15 cellular contexts compared by ENCODE assay signal in the genomic region with DNA sequence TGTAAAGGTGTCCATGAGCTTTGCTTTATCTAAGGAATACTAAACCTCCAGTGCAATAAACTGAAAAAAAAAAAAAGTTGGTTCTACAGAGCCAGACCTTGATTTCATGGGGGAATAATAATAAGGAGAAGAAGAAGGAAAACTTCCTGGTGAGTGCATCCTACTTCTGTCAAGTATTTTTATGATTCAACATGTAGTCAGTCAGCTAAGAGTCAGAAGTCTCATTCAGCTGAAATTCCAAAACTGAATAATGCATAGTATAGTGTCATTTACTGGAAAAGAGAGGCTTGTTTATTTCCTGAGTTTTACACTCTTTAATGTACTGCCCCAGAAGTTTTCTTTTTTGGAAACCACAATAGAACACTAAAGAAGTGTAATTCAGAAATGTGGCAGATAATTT.
DNase-seq lines count a peak whose midpoint lies in the region; ATAC-seq and TF ChIP-seq lines count a peak whose summit lies in the region.
"Had no signal": no experiment of that assay in that cellular context is flagged by ENCODE, and none has a peak within 500 bp of the region (broad histone marks: within the 10 kb centered on the region; RNA-seq: fewer than 3 reads in every experiment).

No MANE protein-coding gene starts in this region.

- H3K36me3 ChIP-seq in ES-I3 (ENCODE audit: insufficient read depth, low read length) (no peaks in the 10 kb centered on the region), psoas muscle (ENCODE audit: insufficient read depth in 1 of 2, low read depth in 1 of 2) (no peaks in the 10 kb centered on the region)
- H3K36me3 ChIP-seq: cardiac muscle cell had no signal

- peaks cover 13% of the 10 kb centered on the region; the same call in 1 of the 2 replicates for H3K4me1 ChIP-seq in ES-I3 (ENCODE audit: insufficient read depth, low read length)
- H3K4me1 ChIP-seq in psoas muscle, result no peaks in the 10 kb centered on the region

- H3K9ac ChIP-seq in ES-I3 (ENCODE audit: low read depth, low read length), result peak overlapping the region; percentile 20; the same call in 1 of the 2 replicates

- H3K4me3 ChIP-seq in epithelial cell of proximal tubule (ENCODE audit: low read depth, low read length) (no peak overlapping the region), skeletal muscle cell (ENCODE audit: low read depth, low read length) (no peak overlapping the region), psoas muscle (no peak overlapping the region)
- H3K4me3 ChIP-seq: cardiac muscle cell had no signal

- intact Hi-C loops in psoas muscle (cut with DNase I), result no loop called here

- no peaks in the 10 kb centered on the region for H3K9me3 ChIP-seq in ES-I3 (ENCODE audit: control insufficient read depth, insufficient read depth, low read length)
- H3K9me3 ChIP-seq in psoas muscle, result no peaks in the 10 kb centered on the region

- no peaks in the 10 kb centered on the region for H3K27me3 ChIP-seq in psoas muscle (ENCODE audit: insufficient read depth in 3 of 3, low read length in 2 of 3)

- ATAC-seq in HG03378 (IDR thresholded peaks at IDR 0.05; ENCODE audit: unreplicated experiment), result no peak
- no peak for ATAC-seq in psoas muscle
- no peak for ATAC-seq in HG02870 (IDR thresholded peaks at IDR 0.05; ENCODE audit: unreplicated experiment)
- ATAC-seq: Right ventricle myocardium inferior had no signal

- TF ChIP-seq CTCF in epithelial cell of proximal tubule (conservative IDR thresholded peaks at IDR 0.05; ENCODE audit: low read depth, low read length) (no peak), psoas muscle (IDR thresholded peaks at IDR 0.05) (no peak)

- H3K27ac ChIP-seq in psoas muscle, result no peak overlapping the region
- H3K27ac ChIP-seq: cardiac muscle cell had no signal

- DNase-seq in RPMI7951 (ENCODE audit: low read depth), result peak; percentile 39
- DNase-seq in epithelial cell of proximal tubule (ENCODE audit: low read depth), result peak; percentile 15
- peak; percentile 25 for DNase-seq in skeletal muscle cell (ENCODE audit: low read depth)
- no peak for DNase-seq in psoas muscle
- DNase-seq in KG1 (lab: John Stamatoyannopoulos, UW), result no peak
- DNase-seq: activated CD4-positive, alpha-beta memory T cell treated with anti-CD3 and anti-CD28 coated beads, Interleukin-2, amount 10 ng/mL, durations not matched to agents 7 days and 5 days; activated effector memory CD4-positive, alpha-beta T cell treated with Interleukin-2 at 50 U/mL for 16 hours; NCI-H146; NCI-H446 treated with DMSO at 0.1 percent for 48 hours; nucleus accumbens had no signal

Comparison
In these comparisons a context has a peak if more than half of its experiments do, and no peak if none do; other contexts are left out.
1. DNase-seq: peak in RPMI7951 (single experiment), epithelial cell of proximal tubule (single experiment) and skeletal muscle cell (single experiment); none in psoas muscle (0 of 2) and KG1 (single experiment).